In the genomic region with DNA sequence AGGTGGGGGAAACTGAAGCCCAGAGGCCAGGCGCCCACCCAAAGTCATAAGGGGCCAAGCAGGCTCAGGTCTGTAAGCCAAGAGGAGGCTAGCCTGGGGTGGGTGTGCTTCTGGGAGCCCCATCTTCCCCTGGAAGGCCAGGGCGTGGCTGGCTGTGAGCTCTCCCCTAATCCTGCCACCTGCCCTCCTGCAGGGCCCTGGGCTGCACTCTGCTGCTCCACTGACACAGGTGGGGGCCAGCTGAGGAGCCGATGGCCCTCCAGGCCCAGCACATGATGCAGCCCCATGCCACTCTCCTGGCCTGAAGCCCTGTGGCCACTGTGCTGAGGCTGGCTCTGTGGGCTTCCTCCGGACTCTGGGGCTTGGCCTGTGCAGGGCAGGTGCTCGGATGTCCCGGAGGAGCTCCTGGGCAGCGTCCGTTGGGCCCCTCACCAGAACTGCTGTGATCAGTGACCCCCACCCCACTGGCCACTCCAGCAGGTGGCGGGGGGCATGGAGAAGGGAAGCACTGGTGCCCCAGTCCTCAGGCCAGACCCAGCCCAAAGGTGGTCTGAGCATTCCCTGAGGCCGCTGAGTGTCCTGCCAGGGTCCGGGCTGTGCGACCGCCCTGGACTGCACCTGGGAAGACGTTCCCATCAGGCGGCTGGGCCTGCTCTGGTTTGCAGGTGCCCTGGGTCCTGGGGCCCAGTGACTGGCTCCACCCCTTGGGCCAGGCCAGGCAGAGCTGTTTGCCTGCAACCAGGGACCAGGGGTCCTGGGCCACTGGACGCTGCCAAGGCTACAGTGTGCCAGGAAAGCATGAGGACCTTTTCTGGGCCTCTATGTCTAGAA, we compare ENCODE assay signal across 15 cellular contexts. TPM values are rescaled to one million over a fixed set of nuclear protein-coding genes. Genes with fewer than 3 reads are reported as not detected.
DNase-seq lines count a peak whose midpoint lies in the region; ATAC-seq, FAIRE-seq and TF ChIP-seq lines count a peak whose summit lies in the region.
"Had no signal": no experiment of that assay in that cellular context is flagged by ENCODE, and none has a peak within 500 bp of the region (broad histone marks: within the 10 kb centered on the region; RNA-seq: fewer than 3 reads in every experiment).

No MANE protein-coding gene starts in this region.

- H4K8ac ChIP-seq in IMR-90 (ENCODE audit: low read depth in 2 of 2, low read length in 2 of 2): no peak overlapping the region

- no peaks in the 10 kb centered on the region for H3K79me2 ChIP-seq in neural progenitor cell (ENCODE audit: low read depth)

- BruUV-seq in IMR-90 (replicated peaks; lab: Mats Ljungman, UMichigan): no TSS peak

- CTCF ChIA-PET in A549 (lab: Yijun Ruan, JAX) (no interaction called here), IMR-90 (lab: Yijun Ruan, JAX) (no interaction called here)

- H3K4me3 ChIP-seq in A549 (no peak overlapping the region), IMR-90 (ENCODE audit: insufficient read depth, low read depth, low read length) (no peak overlapping the region), neural progenitor cell (no peak overlapping the region)
- H3K4me3 ChIP-seq: GM23338 had no signal

- H3K4me2 ChIP-seq in A549 (no peak overlapping the region), IMR-90 (ENCODE audit: low read depth, low read length) (no peak overlapping the region), neural progenitor cell (no peak overlapping the region)
- H3K4me2 ChIP-seq: GM23338 had no signal

- peak overlapping the region; percentile 46; the same call in 1 of the 2 replicates for H2BK20ac ChIP-seq in IMR-90 (ENCODE audit: low read depth, low read length)

- H3K9me1 ChIP-seq in IMR-90 (ENCODE audit: insufficient read depth, low read length): peaks cover 18% of the 10 kb centered on the region

- H3K27me3 ChIP-seq in IMR-90 (ENCODE audit: control insufficient read depth, insufficient read depth, low read length) (no peaks in the 10 kb centered on the region), neural progenitor cell (peaks cover 38% of the 10 kb centered on the region)

- H3K9me3 Mint-ChIP-seq in neural progenitor cell: no peaks in the 10 kb centered on the region
- H3K9me3 Mint-ChIP-seq: GM23338, memory B cell, type B pancreatic cell had no signal

- peak overlapping the region; percentile 51; the same call in 1 of the 2 replicates for H2AK5ac ChIP-seq in IMR-90 (ENCODE audit: low read depth, low read length)

- dilution Hi-C loops in IMR-90 (cut with HindIII; ENCODE audit: low sequenced_read_pairs, unreplicated experiment): no loop called here

- no peak overlapping the region for H3K27ac Mint-ChIP-seq in neural progenitor cell
- H3K27ac Mint-ChIP-seq: GM23338, memory B cell had no signal

- TF ChIP-seq EP300 in A549 (IDR thresholded peaks at IDR 0.05): no peak

- no peak overlapping the region for H3K56ac ChIP-seq in IMR-90 (ENCODE audit: extremely low read depth, insufficient read depth, low read length)

- no peak for TF ChIP-seq POLR2A in A549 (IDR thresholded peaks at IDR 0.05; ENCODE audit: low read length)
- TF ChIP-seq POLR2A in IMR-90 (IDR thresholded peaks at IDR 0.05; ENCODE audit: low read depth, low read length): no peak

- no peak for FAIRE-seq in A549 (lab: Jason Lieb, UNC)
- FAIRE-seq: GM18507 had no signal

- H3K27me3 Mint-ChIP-seq in neural progenitor cell (ENCODE audit: insufficient read depth, low read depth): peaks cover 10% of the 10 kb centered on the region
- H3K27me3 Mint-ChIP-seq: memory B cell had no signal

- no peak overlapping the region for H3K4me3 Mint-ChIP-seq in neural progenitor cell
- H3K4me3 Mint-ChIP-seq: GM23338, memory B cell, type B pancreatic cell had no signal

- H3K27ac ChIP-seq in A549 (peak overlapping the region; percentile 92 to 96; a peak in 5 of 6 replicates), IMR-90 (ENCODE audit: insufficient read depth, low read length) (no peak overlapping the region), neural progenitor cell (no peak overlapping the region)

- H2BK15ac ChIP-seq in IMR-90 (ENCODE audit: low read depth, low read length): no peak overlapping the region

- H3K18ac ChIP-seq in IMR-90 (ENCODE audit: low read depth, low read length): no peak overlapping the region

- H4K20me1 ChIP-seq in IMR-90 (ENCODE audit: insufficient read depth, low read length): peaks cover 6% of the 10 kb centered on the region
- peaks cover 33% of the 10 kb centered on the region for H4K20me1 ChIP-seq in neural progenitor cell (ENCODE audit: low read depth)

- peaks cover 2% of the 10 kb centered on the region for H3K36me3 Mint-ChIP-seq in neural progenitor cell
- H3K36me3 Mint-ChIP-seq: memory B cell, type B pancreatic cell had no signal

- in situ Hi-C loops in IMR-90 (cut with MboI; ENCODE audit: low sequenced_read_pairs): no loop called here

- intact Hi-C loops in IMR-90 (cut with micrococcal nuclease): no loop called here

- H3K9me3 ChIP-seq in A549: no peaks in the 10 kb centered on the region
- H3K9me3 ChIP-seq in IMR-90 (ENCODE audit: control insufficient read depth, insufficient read depth, low read length): no peaks in the 10 kb centered on the region
- H3K9me3 ChIP-seq in neural progenitor cell (ENCODE audit: low read depth): no peaks in the 10 kb centered on the region
- H3K9me3 ChIP-seq: Caco-2 had no signal

- peaks cover 15% of the 10 kb centered on the region for H3F3A ChIP-seq in neural progenitor cell (ENCODE audit: low read depth)

- peaks cover 39% of the 10 kb centered on the region for H3K4me1 ChIP-seq in A549
- H3K4me1 ChIP-seq in IMR-90 (ENCODE audit: control insufficient read depth, insufficient read depth, low read length): peaks cover 30% of the 10 kb centered on the region
- H3K4me1 ChIP-seq in neural progenitor cell: peaks cover 14% of the 10 kb centered on the region

- H3K36me3 ChIP-seq in IMR-90 (ENCODE audit: control insufficient read depth, insufficient read depth, low read length) (peaks cover 11% of the 10 kb centered on the region; the same call in 1 of the 2 replicates), neural progenitor cell (no peaks in the 10 kb centered on the region)

- peak overlapping the region; percentile 73; the same call in 1 of the 2 replicates for H4K91ac ChIP-seq in IMR-90 (ENCODE audit: insufficient read depth, low read depth, low read length)

- H3K9ac ChIP-seq in IMR-90 (ENCODE audit: low read depth, low read length): no peak overlapping the region
- H3K9ac ChIP-seq in neural progenitor cell: no peak overlapping the region

- H2AFZ ChIP-seq in IMR-90 (replicated peaks; ENCODE audit: low read length, poor library complexity) (no peak overlapping the region), neural progenitor cell (replicated peaks) (no peak overlapping the region)
- H2AFZ ChIP-seq: GM23338 had no signal

- H3K23ac ChIP-seq in IMR-90 (ENCODE audit: low read depth, low read length): no peak overlapping the region

- POLR2A ChIA-PET in A549 (lab: Yijun Ruan, JAX) (interaction anchor here (1.2 kb wide), 1 partner anchor 33 kb away, joined by 4 read pairs; no protein-coding TSS in a partner anchor), IMR-90 (lab: Charles Lee; ENCODE audit: unreplicated experiment) (no interaction called here)

- no peak overlapping the region for H2BK5ac ChIP-seq in IMR-90 (ENCODE audit: low read depth, low read length, poor library complexity, severe bottlenecking)

- ATAC-seq in A549 (no peak), IMR-90 (ENCODE audit: low read depth) (no peak), HG03460 (IDR thresholded peaks at IDR 0.05; ENCODE audit: unreplicated experiment) (no peak)
- ATAC-seq: esophagus mucosa, GM23338 had no signal

- DNase-seq in A549 (ENCODE audit: low read depth in 1 of 2, low spot score in 1 of 2) (no peak), IMR-90 (no peak), ecto neural progenitor cell (ENCODE audit: low spot score) (peak; percentile 49), neural progenitor cell (ENCODE audit: low spot score) (peak; percentile 3), A172 (ENCODE audit: low spot score) (no peak), NCI-H2029 treated with DMSO at 0.1 percent for 48 hours (lab: John Stamatoyannopoulos, UW) (no peak)
- DNase-seq in NK-92 treated with Interleukin-12 subunit alpha and Interleukin-12 subunit beta, amount 100 ng/mL, for 24 hours (lab: John Stamatoyannopoulos, UW): no peak
- DNase-seq: NCI-H1694 treated with DMSO at 0.1 percent for 48 hours had no signal

- no peak for TF ChIP-seq RAD21 in A549 (conservative IDR thresholded peaks at IDR 0.05 in 1 of 2, IDR thresholded peaks at IDR 0.05 in 1 of 2)
- TF ChIP-seq RAD21 in IMR-90 (IDR thresholded peaks at IDR 0.05; ENCODE audit: low read length): no peak

- H2AK9ac ChIP-seq in IMR-90 (replicated peaks; ENCODE audit: low read depth, low read length, poor library complexity): peak overlapping the region; percentile 52

- no peak overlapping the region for H4K5ac ChIP-seq in IMR-90 (ENCODE audit: low read depth, low read length)

- WGBS in A549 (ENCODE audit: missing lambda C conversion rate): 100% methylated on average over 2 of the region's 16 CpGs
- 96% methylated on average over 9 of the region's 16 CpGs; no CpG with 5 or more reads in 1 of the 2 experiments for WGBS in IMR-90 (ENCODE audit: extremely low coverage in 2 of 2, insufficient read length in 1 of 2), 2 experiments

- peaks cover 9% of the 10 kb centered on the region for H3K4me1 Mint-ChIP-seq in neural progenitor cell

- H2BK120ac ChIP-seq in IMR-90 (ENCODE audit: low read depth, low read length): peak overlapping the region; percentile 85; the same call in 1 of the 2 replicates

- peak overlapping the region; percentile 64; the same call in 1 of the 2 replicates for H3K4ac ChIP-seq in IMR-90 (ENCODE audit: low read depth, low read length)

- H3K79me1 ChIP-seq in IMR-90 (ENCODE audit: low read depth in 1 of 2, low read length in 2 of 2): peaks cover 24 to 47% of the 10 kb centered on the region in 2 experiments

- H3K14ac ChIP-seq in IMR-90 (replicated peaks; ENCODE audit: low read depth, low read length): no peak overlapping the region

- no peak for TF ChIP-seq CTCF in A549 (IDR thresholded peaks at IDR 0.05)
- no peak for TF ChIP-seq CTCF in IMR-90 (conservative IDR thresholded peaks at IDR 0.05; ENCODE audit: low read depth, low read length)
- TF ChIP-seq CTCF in neural progenitor cell (IDR thresholded peaks at IDR 0.05): no peak

RNA-seq across cellular contexts. Expression of gene PIM3, which starts 8.5 kb away (rescaled TPM):
- polyA plus RNA-seq in A549 (2011; rRNA removed) (3.8 and 4.4 TPM in 2 replicates), A549 (2017; fragmentation: RNase III; extraction: RNeasy Plus Mini Kit Qiagen cat#74134 plus additional on column Dnase treatment) (10.3 to 11.3 TPM (median 11.2 TPM) in 3 replicates), IMR-90 (2012; rRNA removed) (24.7 and 28.6 TPM in 2 replicates)
- polyA plus RNA-seq in A549 (2012; cell fraction: cytosol; rRNA removed): 17.0 and 25.0 TPM in 2 replicates
- 45.2 and 46.5 TPM in 2 replicates for polyA plus RNA-seq in A549 (2012; cell fraction: nucleus; rRNA removed)
- polyA minus RNA-seq in A549 (2011; rRNA and poly(A)+ RNA removed): 1.6 and 3.0 TPM in 2 replicates
- total RNA-seq in IMR-90 (2012; rRNA removed) (8.6 and 10.3 TPM in 2 replicates), neural progenitor cell (ENCODE audit: low replicate concordance) (15.1 and 37.2 TPM in 2 replicates)
- polyA plus RNA-seq in IMR-90 (2012; cell fraction: cytosol; rRNA removed): 31.4 and 45.1 TPM in 2 replicates
- polyA plus RNA-seq in IMR-90 (2012; cell fraction: nucleus; rRNA removed; ENCODE audit: low replicate concordance): 37.2 and 85.2 TPM in 2 replicates
- total RNA-seq in A172 (2014; rRNA removed; shearing (Covaris generic)): 41.7 and 48.7 TPM in 2 replicates

RNA-seq across cellular contexts. Expression of gene IL17REL, which starts 43.5 kb away (rescaled TPM):
- polyA plus RNA-seq in A549 (2011; rRNA removed) (0.03 TPM in 1 of 2 replicates, not detected in the other), A549 (2017; fragmentation: RNase III; extraction: RNeasy Plus Mini Kit Qiagen cat#74134 plus additional on column Dnase treatment) (0.06 to 0.08 TPM (median 0.07 TPM) in 3 replicates), IMR-90 (2012; rRNA removed) (not detected in 2 replicates)
- 0.01 TPM in 1 of 2 replicates, not detected in the other for polyA plus RNA-seq in A549 (2012; cell fraction: cytosol; rRNA removed)
- polyA plus RNA-seq in A549 (2012; cell fraction: nucleus; rRNA removed): 0.11 and 0.12 TPM in 2 replicates
- not detected in 2 replicates for polyA minus RNA-seq in A549 (2011; rRNA and poly(A)+ RNA removed)
- total RNA-seq in IMR-90 (2012; rRNA removed) (not detected in 2 replicates), neural progenitor cell (ENCODE audit: low replicate concordance) (0.15 TPM in 1 of 2 replicates, not detected in the other)
- polyA plus RNA-seq in IMR-90 (2012; cell fraction: cytosol; rRNA removed): 0.01 TPM in 1 of 2 replicates, not detected in the other
- polyA plus RNA-seq in IMR-90 (2012; cell fraction: nucleus; rRNA removed; ENCODE audit: low replicate concordance): 0.04 and 0.05 TPM in 2 replicates
- not detected in 2 replicates for total RNA-seq in A172 (2014; rRNA removed; shearing (Covaris generic))
- total RNA-seq: Caco-2, esophagus mucosa had no signal
- polyA plus RNA-seq: GM23338 had no signal

RNA-seq across cellular contexts. Expression of gene CRELD2, which starts 50.6 kb away (rescaled TPM):
- polyA plus RNA-seq in A549 (2011; rRNA removed) (14.4 and 15.1 TPM in 2 replicates), A549 (2017; fragmentation: RNase III; extraction: RNeasy Plus Mini Kit Qiagen cat#74134 plus additional on column Dnase treatment) (18.7 to 20.6 TPM (median 18.7 TPM) in 3 replicates), IMR-90 (2012; rRNA removed) (70.7 and 82.0 TPM in 2 replicates)
- 44.0 and 51.4 TPM in 2 replicates for polyA plus RNA-seq in A549 (2012; cell fraction: cytosol; rRNA removed)
- polyA plus RNA-seq in A549 (2012; cell fraction: nucleus; rRNA removed): 63.9 and 67.7 TPM in 2 replicates
- polyA minus RNA-seq in A549 (2011; rRNA and poly(A)+ RNA removed): 3.6 TPM in 2 replicates
- total RNA-seq in IMR-90 (2012; rRNA removed) (36.1 and 36.2 TPM in 2 replicates), neural progenitor cell (ENCODE audit: low replicate concordance) (12.2 and 22.6 TPM in 2 replicates)
- 110 and 153 TPM in 2 replicates for polyA plus RNA-seq in IMR-90 (2012; cell fraction: cytosol; rRNA removed)
- polyA plus RNA-seq in IMR-90 (2012; cell fraction: nucleus; rRNA removed; ENCODE audit: low replicate concordance): 79.2 and 119 TPM in 2 replicates
- 41.9 and 48.3 TPM in 2 replicates for total RNA-seq in A172 (2014; rRNA removed; shearing (Covaris generic))

RNA-seq across cellular contexts. Expression of gene ALG12, which starts 50.8 kb away (rescaled TPM):
- polyA plus RNA-seq in A549 (2011; rRNA removed) (4.4 and 5.2 TPM in 2 replicates), A549 (2017; fragmentation: RNase III; extraction: RNeasy Plus Mini Kit Qiagen cat#74134 plus additional on column Dnase treatment) (6.3 to 9.0 TPM (median 7.7 TPM) in 3 replicates), IMR-90 (2012; rRNA removed) (10.9 and 11.2 TPM in 2 replicates)
- polyA plus RNA-seq in A549 (2012; cell fraction: cytosol; rRNA removed): 8.9 and 13.6 TPM in 2 replicates
- 16.7 and 19.5 TPM in 2 replicates for polyA plus RNA-seq in A549 (2012; cell fraction: nucleus; rRNA removed)
- polyA minus RNA-seq in A549 (2011; rRNA and poly(A)+ RNA removed): 5.8 and 8.2 TPM in 2 replicates
- total RNA-seq in IMR-90 (2012; rRNA removed) (5.6 and 7.2 TPM in 2 replicates), neural progenitor cell (ENCODE audit: low replicate concordance) (4.9 and 14.2 TPM in 2 replicates)
- polyA plus RNA-seq in IMR-90 (2012; cell fraction: cytosol; rRNA removed): 18.8 and 22.7 TPM in 2 replicates
- 13.5 and 24.8 TPM in 2 replicates for polyA plus RNA-seq in IMR-90 (2012; cell fraction: nucleus; rRNA removed; ENCODE audit: low replicate concordance)
- total RNA-seq in A172 (2014; rRNA removed; shearing (Covaris generic)): 8.8 and 10.4 TPM in 2 replicates

Comparison
In these comparisons a context has a peak if more than half of its experiments do, and no peak if none do; other contexts are left out.
1. DNase-seq: peak in ecto neural progenitor cell (single experiment) and neural progenitor cell (single experiment); none in A549 (0 of 2), IMR-90 (single experiment), A172 (single experiment), NCI-H2029 treated with DMSO at 0.1 percent for 48 hours (single experiment) and NK-92 treated with Interleukin-12 subunit alpha and Interleukin-12 subunit beta, amount 100 ng/mL, for 24 hours (single experiment).
2. H3K27ac ChIP-seq: peak in A549 (2 of 2); none in IMR-90 (single experiment) and neural progenitor cell (single experiment).